10 cellular contexts compared by ENCODE assay signal in genomic region chr10:110783509-110784103, GRCh38.
DNase-seq lines count a peak whose midpoint lies in the region; ATAC-seq and TF ChIP-seq lines count a peak whose summit lies in the region.
"Had no signal": no experiment of that assay in that cellular context is flagged by ENCODE, and none has a peak within 500 bp of the region (broad histone marks: within the 10 kb centered on the region; RNA-seq: fewer than 3 reads in every experiment).

No MANE protein-coding gene starts in this region.

- H2AFZ ChIP-seq in osteoblast (ENCODE audit: low read length): peak overlapping the region; percentile 47

- H3K4me3 ChIP-seq in osteoblast (ENCODE audit: insufficient read depth, low read length): no peak overlapping the region
- H3K4me3 ChIP-seq: cardiac muscle cell had no signal

- H3K36me3 ChIP-seq in osteoblast (ENCODE audit: insufficient read depth, low read length): no peaks in the 10 kb centered on the region
- H3K36me3 ChIP-seq: cardiac muscle cell had no signal

- H3K9me3 ChIP-seq in osteoblast (ENCODE audit: low read depth, low read length): no peaks in the 10 kb centered on the region

- H3K27ac ChIP-seq in osteoblast (ENCODE audit: low read depth, low read length): no peak overlapping the region
- H3K27ac ChIP-seq: cardiac muscle cell had no signal

- H3K4me3 Mint-ChIP-seq in stimulated activated memory B cell treated with anti-CD40 and anti-IgM and Interleukin-4, amounts not matched to agents 10 μg/mL and 1 μg/mL and 100 μg/mL, for 72 hours: no peak overlapping the region

- peaks cover 3% of the 10 kb centered on the region for H3K4me1 ChIP-seq in osteoblast (ENCODE audit: insufficient read depth, low read length)

- no peaks in the 10 kb centered on the region for H3K27me3 Mint-ChIP-seq in stimulated activated memory B cell treated with anti-CD40 and anti-IgM and Interleukin-4, amounts not matched to agents 10 μg/mL and 1 μg/mL and 100 μg/mL, for 72 hours

- no peak for TF ChIP-seq CTCF in osteoblast (IDR thresholded peaks at IDR 0.05; ENCODE audit: extremely low read depth, low read depth, low read length)

- H3K4me1 Mint-ChIP-seq in stimulated activated memory B cell treated with anti-CD40 and anti-IgM and Interleukin-4, amounts not matched to agents 10 μg/mL and 1 μg/mL and 100 μg/mL, for 72 hours: peaks cover 9% of the 10 kb centered on the region

- intact Hi-C loops in left colon (cut with DNase I, micrococcal nuclease): no loop called here

- no peak overlapping the region for H3K27ac Mint-ChIP-seq in stimulated activated memory B cell treated with anti-CD40 and anti-IgM and Interleukin-4, amounts not matched to agents 10 μg/mL and 1 μg/mL and 100 μg/mL, for 72 hours

- no peaks in the 10 kb centered on the region for H3K9me3 Mint-ChIP-seq in stimulated activated memory B cell treated with anti-CD40 and anti-IgM and Interleukin-4, amounts not matched to agents 10 μg/mL and 1 μg/mL and 100 μg/mL, for 72 hours

- no peaks in the 10 kb centered on the region for H3K79me2 ChIP-seq in osteoblast (ENCODE audit: insufficient read depth, low read length)

- ATAC-seq in stimulated activated naive CD8-positive, alpha-beta T cell treated with anti-CD3 and anti-CD28 coated beads, Interleukin-15, Interleukin-2, amounts not matched to agents 100 U/mL and 50 U/mL, for 24 hours: peak; percentile 38
- ATAC-seq in left colon (no peak), GM18909 (IDR thresholded peaks at IDR 0.05; ENCODE audit: poor library complexity, unreplicated experiment) (no peak)
- no peak for ATAC-seq in stimulated activated memory B cell treated with anti-CD40 and anti-IgM and Interleukin-4, amounts not matched to agents 10 μg/mL and 1 μg/mL and 100 μg/mL, for 72 hours

- no peaks in the 10 kb centered on the region for H3K36me3 Mint-ChIP-seq in stimulated activated memory B cell treated with anti-CD40 and anti-IgM and Interleukin-4, amounts not matched to agents 10 μg/mL and 1 μg/mL and 100 μg/mL, for 72 hours

- peak; percentile 54 for DNase-seq in activated CD4-positive, alpha-beta T cell treated with anti-CD3 and anti-CD28 coated beads for 1 hour
- peak; percentile 75 for DNase-seq in activated naive CD4-positive, alpha-beta T cell treated with Interleukin-2 at 50 U/mL for 16 hours
- DNase-seq in osteoblast (ENCODE audit: insufficient read length, low spot score, missing footprints) (no peak), left colon (no peak)
- peak; percentile 73 for DNase-seq in stimulated activated naive CD8-positive, alpha-beta T cell treated with anti-CD3 and anti-CD28 coated beads, Interleukin-15, Interleukin-2, amounts not matched to agents 100 U/mL and 50 U/mL, for 24 hours
- DNase-seq: kidney glomerular epithelial cell, NCI-H526 had no signal

- peaks cover 10% of the 10 kb centered on the region for H3K27me3 ChIP-seq in osteoblast (ENCODE audit: insufficient read depth, low read length)
- H3K27me3 ChIP-seq: cardiac muscle cell had no signal

- H4K20me1 ChIP-seq in osteoblast (ENCODE audit: insufficient read depth, low read length): no peaks in the 10 kb centered on the region

- H3K4me2 ChIP-seq in osteoblast (ENCODE audit: insufficient read depth, low read length): no peak overlapping the region

Comparison
In these comparisons a context has a peak if more than half of its experiments do, and no peak if none do; other contexts are left out.
1. DNase-seq: peak in activated CD4-positive, alpha-beta T cell treated with anti-CD3 and anti-CD28 coated beads for 1 hour (single experiment), activated naive CD4-positive, alpha-beta T cell treated with Interleukin-2 at 50 U/mL for 16 hours (single experiment) and stimulated activated naive CD8-positive, alpha-beta T cell treated with anti-CD3 and anti-CD28 coated beads, Interleukin-15, Interleukin-2, amounts not matched to agents 100 U/mL and 50 U/mL, for 24 hours (single experiment); none in osteoblast (single experiment) and left colon (0 of 2).